ENCODE assay signal across 12 cellular contexts in genomic region chr11:57001674-57002401, GRCh38.
DNase-seq lines count a peak whose midpoint lies in the region; ATAC-seq and TF ChIP-seq lines count a peak whose summit lies in the region.
"Had no signal": no experiment of that assay in that cellular context is flagged by ENCODE, and none has a peak within 500 bp of the region (broad histone marks: within the 10 kb centered on the region; RNA-seq: fewer than 3 reads in every experiment).

No MANE protein-coding gene starts in this region.

- H3K27ac ChIP-seq in OCI-LY3 (ENCODE audit: low read length), result no peak overlapping the region
- H3K27ac ChIP-seq: SJCRH30 had no signal

- H3K36me3 ChIP-seq in OCI-LY3 (replicated peaks; ENCODE audit: low read depth, low read length), result no peaks in the 10 kb centered on the region
- H3K36me3 ChIP-seq: SJCRH30 had no signal

- no peak overlapping the region for H3K9ac ChIP-seq in OCI-LY3 (ENCODE audit: low read length)

- no peak overlapping the region for H2AFZ ChIP-seq in OCI-LY3 (ENCODE audit: low read depth, low read length)

- ATAC-seq in HG02840 (IDR thresholded peaks at IDR 0.05; ENCODE audit: low FRiP score, unreplicated experiment) (no peak), HG02571 (IDR thresholded peaks at IDR 0.05; ENCODE audit: unreplicated experiment) (no peak), HG02610 (IDR thresholded peaks at IDR 0.05; ENCODE audit: unreplicated experiment) (no peak)

- H3K4me2 ChIP-seq in OCI-LY3 (ENCODE audit: low read length), result no peak overlapping the region

- H3K27me3 ChIP-seq in OCI-LY3 (ENCODE audit: low read depth, low read length), result no peaks in the 10 kb centered on the region
- H3K27me3 ChIP-seq: SJCRH30 had no signal

- DNase-seq in NCI-H82 (lab: John Stamatoyannopoulos, UW) (peak; percentile 12), NCI-H82 treated with DMSO at 0.1 percent for 48 hours (lab: John Stamatoyannopoulos, UW; ENCODE audit: unreplicated experiment) (no peak), epithelial cell of esophagus (ENCODE audit: low read depth) (peak; percentile 6), retinal pigment epithelial cell (ENCODE audit: low read depth) (no peak)
- DNase-seq: islet precursor cell, NCI-H2171, nucleus accumbens had no signal

- H3K9me3 ChIP-seq in OCI-LY3 (ENCODE audit: insufficient read depth, low read length), result no peaks in the 10 kb centered on the region
- H3K9me3 ChIP-seq: SJCRH30 had no signal

- H3K79me2 ChIP-seq in OCI-LY3 (ENCODE audit: low read length), result no peaks in the 10 kb centered on the region

- no peak overlapping the region for H3K4me3 ChIP-seq in OCI-LY3 (ENCODE audit: low read length)
- H3K4me3 ChIP-seq in epithelial cell of esophagus (ENCODE audit: low read length), result no peak overlapping the region
- H3K4me3 ChIP-seq in retinal pigment epithelial cell (ENCODE audit: low read length), result no peak overlapping the region
- H3K4me3 ChIP-seq: SJCRH30 had no signal

- no peaks in the 10 kb centered on the region for H3K4me1 ChIP-seq in OCI-LY3 (ENCODE audit: low read length)
- H3K4me1 ChIP-seq: SJCRH30 had no signal

- peak; percentile 58 for TF ChIP-seq CTCF in OCI-LY3 (IDR thresholded peaks at IDR 0.05; ENCODE audit: low read depth, low read length)
- TF ChIP-seq CTCF in epithelial cell of esophagus (IDR thresholded peaks at IDR 0.05; ENCODE audit: insufficient read depth, low read depth, low read length, missing control alignments), result no peak
- peak; percentile 23 for TF ChIP-seq CTCF in retinal pigment epithelial cell (conservative IDR thresholded peaks at IDR 0.05; ENCODE audit: low read depth, low read length)

- H4K20me1 ChIP-seq in OCI-LY3 (ENCODE audit: insufficient read depth, low read length), result no peaks in the 10 kb centered on the region

Comparison
In these comparisons a context has a peak if more than half of its experiments do, and no peak if none do; other contexts are left out.
1. DNase-seq: peak in NCI-H82 (single experiment) and epithelial cell of esophagus (single experiment); none in NCI-H82 treated with DMSO at 0.1 percent for 48 hours (single experiment) and retinal pigment epithelial cell (single experiment).